Comparison of ENCODE assay signal across 19 cellular contexts in genomic region chr10:33869089-33869488, GRCh38.
DNase-seq lines count a peak whose midpoint lies in the region; ATAC-seq and TF ChIP-seq lines count a peak whose summit lies in the region.
"Had no signal": no experiment of that assay in that cellular context is flagged by ENCODE, and none has a peak within 500 bp of the region (broad histone marks: within the 10 kb centered on the region; RNA-seq: fewer than 3 reads in every experiment).

No MANE protein-coding gene starts in this region.

- DNase-seq in Right ventricle myocardium superior (no peak), cardiac septum (ENCODE audit: low spot score) (no peak), dedifferentiated amniotic fluid mesenchymal stem cell (ENCODE audit: extremely low spot score) (peak; percentile 31), left ventricle myocardium superior (no peak), vagina (ENCODE audit: extremely low spot score in 2 of 2) (no peak), NCI-H187 treated with DMSO at 0.1 percent for 48 hours (lab: John Stamatoyannopoulos, UW) (no peak), Peyer's patch (no peak)
- no peak for DNase-seq in activated naive CD8-positive, alpha-beta T cell treated with anti-CD3 and anti-CD28 coated beads, Interleukin-2, amount 50 U/mL, for 24 hours
- DNase-seq: GDM1, Kasumi-1, MG63, NCI-H1417, NCI-H187, NCI-H2107, NCI-H446 treated with DMSO at 0.1 percent for 48 hours, NCI-H526 treated with DMSO at 0.1 percent for 48 hours, OCI-M1, SHP77 had no signal

- H3K36me3 Mint-ChIP-seq in activated naive CD8-positive, alpha-beta T cell treated with anti-CD3 and anti-CD28 coated beads, Interleukin-2, amount 50 U/mL, for 24 hours (ENCODE audit: low read depth): no peaks in the 10 kb centered on the region
- H3K36me3 Mint-ChIP-seq: CD14-positive monocyte had no signal

- peaks cover 11% of the 10 kb centered on the region for H3K27me3 Mint-ChIP-seq in activated naive CD8-positive, alpha-beta T cell treated with anti-CD3 and anti-CD28 coated beads, Interleukin-2, amount 50 U/mL, for 24 hours

- H3K4me1 ChIP-seq in vagina (no peaks in the 10 kb centered on the region), Peyer's patch (no peaks in the 10 kb centered on the region)

- no peaks in the 10 kb centered on the region for H3K4me1 Mint-ChIP-seq in activated naive CD8-positive, alpha-beta T cell treated with anti-CD3 and anti-CD28 coated beads, Interleukin-2, amount 50 U/mL, for 24 hours

- H3K27ac ChIP-seq in vagina (peak overlapping the region; percentile 43), Peyer's patch (no peak overlapping the region)

- no peaks in the 10 kb centered on the region for H3K9me3 ChIP-seq in vagina
- H3K9me3 ChIP-seq in Peyer's patch: no peaks in the 10 kb centered on the region
- H3K9me3 ChIP-seq: MG63 had no signal

- intact Hi-C loops in Right ventricle myocardium superior (cut with DNase I): no loop called here
- intact Hi-C loops in cardiac septum (cut with DNase I): no loop called here
- intact Hi-C loops in left ventricle myocardium superior (cut with micrococcal nuclease): no loop called here
- intact Hi-C loops in vagina (cut with DNase I): no loop called here

- H3K27ac Mint-ChIP-seq in activated naive CD8-positive, alpha-beta T cell treated with anti-CD3 and anti-CD28 coated beads, Interleukin-2, amount 50 U/mL, for 24 hours: no peak overlapping the region
- H3K27ac Mint-ChIP-seq: CD14-positive monocyte had no signal

- H3K4me3 ChIP-seq in vagina (no peak overlapping the region), Peyer's patch (no peak overlapping the region)
- H3K4me3 ChIP-seq: MG63 had no signal

- H3K9me3 Mint-ChIP-seq in activated naive CD8-positive, alpha-beta T cell treated with anti-CD3 and anti-CD28 coated beads, Interleukin-2, amount 50 U/mL, for 24 hours: peaks cover 3% of the 10 kb centered on the region

- H3K36me3 ChIP-seq in vagina: no peaks in the 10 kb centered on the region
- no peaks in the 10 kb centered on the region for H3K36me3 ChIP-seq in Peyer's patch
- H3K36me3 ChIP-seq: MG63 had no signal

- H3K27me3 ChIP-seq in vagina (no peaks in the 10 kb centered on the region), Peyer's patch (no peaks in the 10 kb centered on the region)
- H3K27me3 ChIP-seq: MG63 had no signal

- ATAC-seq in Right ventricle myocardium superior (ENCODE audit: poor library complexity) (peak; percentile 82), left ventricle myocardium superior (peak; percentile 90)
- no peak for ATAC-seq in activated naive CD8-positive, alpha-beta T cell treated with anti-CD3 and anti-CD28 coated beads, Interleukin-2, amount 50 U/mL, for 24 hours

- TF ChIP-seq POLR2A in vagina (IDR thresholded peaks at IDR 0.05) (no peak), Peyer's patch (IDR thresholded peaks at IDR 0.05) (no peak)

- TF ChIP-seq CTCF in vagina (IDR thresholded peaks at IDR 0.05) (no peak), Peyer's patch (IDR thresholded peaks at IDR 0.05) (no peak)

- H3K4me3 Mint-ChIP-seq in activated naive CD8-positive, alpha-beta T cell treated with anti-CD3 and anti-CD28 coated beads, Interleukin-2, amount 50 U/mL, for 24 hours: no peak overlapping the region
